ENCODE assay signal across 1 cellular context in genomic region chr7:122300607-122301079, GRCh38.
TF ChIP-seq lines count a peak whose summit lies in the region.

No MANE protein-coding gene starts in this region.

TF ChIP-seq in HepG2, 621 proteins besides CTCF, POLR2A, EP300 and RAD21 (continued from another document):
- TF ChIP-seq ERF (CRISPR knock-in tag; IDR thresholded peaks at IDR 0.05) (no peak), MIXL1 (CRISPR knock-in tag; IDR thresholded peaks at IDR 0.05) (no peak)
